1 cellular context compared by ENCODE assay signal in the genomic region with DNA sequence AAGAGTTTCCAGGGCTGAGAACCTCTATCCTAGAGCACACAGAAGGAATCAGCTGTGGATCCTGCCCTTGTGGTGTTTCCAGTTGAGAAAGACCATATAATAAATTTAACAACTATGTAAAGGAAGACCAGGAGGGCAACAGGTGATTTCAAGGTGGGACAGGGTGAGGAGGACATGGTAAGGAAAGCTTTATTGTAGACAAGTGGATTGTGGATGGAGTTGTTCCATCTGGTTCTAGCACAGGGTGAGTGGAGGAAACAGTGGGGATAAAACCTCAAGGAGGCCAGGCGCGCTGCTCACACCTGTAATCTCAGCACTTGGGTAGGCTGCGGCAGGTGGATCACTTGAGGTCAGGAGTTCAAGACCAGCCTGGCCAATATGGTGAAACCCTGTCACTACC.
TF ChIP-seq lines count a peak whose summit lies in the region.

No MANE protein-coding gene starts in this region.

TF ChIP-seq in HepG2, 621 proteins besides CTCF, POLR2A, EP300 and RAD21:
- no peak for TF ChIP-seq TRIM22 (IDR thresholded peaks at IDR 0.05)
- no peak for TF ChIP-seq TEAD2 (CRISPR knock-in tag; IDR thresholded peaks at IDR 0.05)
- TF ChIP-seq ATM (IDR thresholded peaks at IDR 0.05; ENCODE audit: borderline replicate concordance): no peak
- TF ChIP-seq CREB3 (CRISPR knock-in tag; IDR thresholded peaks at IDR 0.05): no peak
- no peak for TF ChIP-seq ZSCAN5A (CRISPR knock-in tag; IDR thresholded peaks at IDR 0.05; ENCODE audit: borderline replicate concordance)
- no peak for TF ChIP-seq HMG20A (CRISPR knock-in tag; IDR thresholded peaks at IDR 0.05; ENCODE audit: borderline replicate concordance)
